16 cellular contexts compared by ENCODE assay signal in the genomic region with DNA sequence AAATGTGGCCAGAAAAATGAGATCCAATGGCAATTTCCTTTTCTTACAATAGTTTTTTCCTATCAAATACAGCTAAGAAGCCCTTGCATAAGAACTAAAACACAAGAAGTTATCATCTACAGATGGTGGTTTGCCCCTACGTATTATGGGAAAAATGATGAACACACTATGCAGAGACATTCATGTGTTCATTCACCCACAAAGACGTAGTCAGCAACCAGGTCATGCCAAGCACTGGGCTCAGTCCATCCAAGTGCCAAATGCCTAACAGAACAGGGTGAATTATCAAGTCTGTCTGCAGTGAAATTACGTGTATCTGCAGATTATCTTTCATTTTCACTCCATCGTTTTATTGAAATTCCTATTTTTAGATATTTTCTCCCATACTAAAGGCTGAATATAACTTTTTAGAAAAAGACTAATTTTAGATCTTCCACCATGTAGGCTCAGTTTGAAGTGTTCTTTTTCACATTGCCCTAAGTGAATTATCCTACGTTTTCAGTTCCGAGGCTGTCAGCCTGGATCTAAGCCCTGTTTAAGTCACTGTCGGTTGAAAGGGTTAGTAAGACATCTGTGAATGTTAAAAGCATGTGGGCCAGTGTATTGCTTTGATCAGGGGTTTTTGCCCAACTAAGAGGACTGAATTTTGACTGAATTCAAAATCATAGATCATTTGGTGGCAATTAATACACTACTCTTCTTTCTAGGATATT.
DNase-seq lines count a peak whose midpoint lies in the region; ATAC-seq and TF ChIP-seq lines count a peak whose summit lies in the region.
"Had no signal": no experiment of that assay in that cellular context is flagged by ENCODE, and none has a peak within 500 bp of the region (broad histone marks: within the 10 kb centered on the region; RNA-seq: fewer than 3 reads in every experiment).

No MANE protein-coding gene starts in this region.

- H3K4me1 ChIP-seq in right atrium auricular region (no peaks in the 10 kb centered on the region), left lung (no peaks in the 10 kb centered on the region)
- H3K4me1 ChIP-seq: testis had no signal

- H3K9me3 ChIP-seq in right atrium auricular region (no peaks in the 10 kb centered on the region), left lung (no peaks in the 10 kb centered on the region)
- H3K9me3 ChIP-seq: testis had no signal

- H3K4me3 ChIP-seq in right atrium auricular region: no peak overlapping the region
- H3K4me3 ChIP-seq in left lung: no peak overlapping the region
- H3K4me3 ChIP-seq: testis had no signal

- H3K36me3 ChIP-seq in right atrium auricular region (no peaks in the 10 kb centered on the region), left lung (no peaks in the 10 kb centered on the region)
- H3K36me3 ChIP-seq: brain microvascular endothelial cell had no signal

- ATAC-seq in Right ventricle myocardium inferior (no peak), HG02678 (IDR thresholded peaks at IDR 0.05; ENCODE audit: unreplicated experiment) (no peak), left lung (no peak)
- ATAC-seq: naive thymus-derived CD8-positive, alpha-beta T cell; T-cell had no signal

- intact Hi-C loops in Right ventricle myocardium inferior (cut with DNase I): no loop called here
- intact Hi-C loops in left lung (cut with DNase I): no loop called here

- H3K27ac ChIP-seq in right atrium auricular region (no peak overlapping the region), angular gyrus (ENCODE audit: low read depth, low read length) (peak overlapping the region; percentile 25), left lung (no peak overlapping the region)
- H3K27ac ChIP-seq: brain microvascular endothelial cell, testis had no signal

- no peaks in the 10 kb centered on the region for H3K27me3 ChIP-seq in right atrium auricular region
- H3K27me3 ChIP-seq in left lung: no peaks in the 10 kb centered on the region
- H3K27me3 ChIP-seq: brain microvascular endothelial cell, testis had no signal

- TF ChIP-seq CTCF in right atrium auricular region (IDR thresholded peaks at IDR 0.05): no peak
- TF ChIP-seq CTCF in left lung (IDR thresholded peaks at IDR 0.05): no peak

- peak; percentile 42 for DNase-seq in right atrium auricular region (ENCODE audit: low spot score)
- DNase-seq in Right ventricle myocardium inferior (ENCODE audit: missing footprints): no peak
- peak; percentile 30 for DNase-seq in middle frontal gyrus (ENCODE audit: extremely low spot score, low spot score)
- no peak for DNase-seq in T-helper 9 cell
- DNase-seq in stimulated activated naive CD4-positive, alpha-beta T cell (lab: John Stamatoyannopoulos, UW): no peak
- no peak for DNase-seq in left lung
- DNase-seq: activated B cell treated with CpG ODN at 0.5 μM for 24 hours; activated naive CD4-positive, alpha-beta T cell; brain microvascular endothelial cell; effector memory CD4-positive, alpha-beta T cell; naive thymus-derived CD8-positive, alpha-beta T cell; NK-92 treated with Interleukin-12 subunit alpha and Interleukin-12 subunit beta, amount 100 ng/mL, for 24 hours; T-cell; testis had no signal

Comparison
In these comparisons a context has a peak if more than half of its experiments do, and no peak if none do; other contexts are left out.
1. DNase-seq: peak in right atrium auricular region (single experiment) and middle frontal gyrus (single experiment); none in Right ventricle myocardium inferior (single experiment), T-helper 9 cell (single experiment), stimulated activated naive CD4-positive, alpha-beta T cell (0 of 6) and left lung (0 of 2).